28 cellular contexts compared by ENCODE assay signal in the genomic region with DNA sequence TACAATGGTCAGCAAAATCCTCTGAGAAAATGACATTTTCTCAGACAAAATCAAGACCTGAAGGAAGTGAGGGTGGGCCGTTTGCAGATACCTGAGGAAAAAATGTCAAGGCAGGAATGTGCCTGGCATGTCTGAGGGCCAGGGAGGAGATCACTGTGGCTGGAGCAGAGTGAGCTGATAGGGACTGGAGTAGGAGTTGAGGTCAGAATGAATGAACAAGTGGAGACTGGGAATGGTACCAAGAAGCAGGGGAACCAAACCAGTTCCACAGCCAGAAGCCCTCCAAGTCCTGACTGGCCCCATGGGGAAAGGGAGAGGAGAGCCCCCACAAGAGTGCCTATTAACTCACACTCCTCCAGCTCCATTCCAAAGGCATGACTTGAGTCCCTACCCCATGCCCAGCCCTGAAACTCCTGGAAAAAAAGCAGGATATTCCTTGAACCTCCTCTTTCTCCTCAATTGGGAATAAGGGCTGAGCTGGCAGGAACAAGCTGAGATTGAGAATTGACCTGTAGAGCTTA.
"Had no signal": no experiment of that assay in that cellular context is flagged by ENCODE, and none has a peak within 500 bp of the region (broad histone marks: within the 10 kb centered on the region; RNA-seq: fewer than 3 reads in every experiment).

No MANE protein-coding gene starts in this region.

- H3K4me3 ChIP-seq: colonic mucosa, gastrocnemius medialis, heart left ventricle had no signal

- H3K27ac ChIP-seq: brain microvascular endothelial cell, colonic mucosa, gastrocnemius medialis, heart left ventricle, WERI-Rb-1 had no signal

- H3K9me3 ChIP-seq: colonic mucosa, gastrocnemius medialis, heart left ventricle had no signal

- H3K27me3 ChIP-seq: brain microvascular endothelial cell, colonic mucosa, gastrocnemius medialis, heart left ventricle had no signal

- ATAC-seq: activated CD4-positive, CD25-positive, alpha-beta regulatory T cell treated with anti-CD3 and anti-CD28 coated beads, Interleukin-2, amount 50 U/mL, for 24 hours; activated CD8-positive, alpha-beta T cell treated with anti-CD3 and anti-CD28 coated beads for 36 hours; activated T-cell treated with anti-CD3 and anti-CD28 coated beads, Interleukin-2, amount 50 U/mL, for 4 hours; activated T-helper 17 cell treated with anti-CD3 and anti-CD28 coated beads, Interleukin-2, amount 50 U/mL, for 72 hours; esophagus mucosa; gastrocnemius medialis; heart left ventricle; T-helper 17 cell had no signal

- H3K36me3 ChIP-seq: brain microvascular endothelial cell, colonic mucosa, gastrocnemius medialis, heart left ventricle, WERI-Rb-1 had no signal

- DNase-seq: activated B cell treated with CpG ODN at 0.5 μM for 24 hours; activated CD4-positive, alpha-beta T cell treated with anti-CD3 and anti-CD28 coated beads for 48 hours; activated CD4-positive, alpha-beta T cell treated with anti-CD3 and anti-CD28 coated beads, Interleukin-2, amount 50 U/mL, for 1 hour; activated CD4-positive, alpha-beta T cell treated with anti-CD3 and anti-CD28 coated beads, Interleukin-2, amount 50 U/mL, for 48 hours; activated CD8-positive, alpha-beta memory T cell treated with anti-CD3 and anti-CD28 coated beads for 24 hours; activated CD8-positive, alpha-beta T cell treated with anti-CD3 and anti-CD28 coated beads for 36 hours; activated effector memory CD4-positive, alpha-beta T cell treated with Interleukin-2 at 50 U/mL for 16 hours; activated gamma-delta T cell treated with Interleukin-2 at 50 U/mL for 16 hours; activated naive CD4-positive, alpha-beta T cell treated with anti-CD3 and anti-CD28 coated beads, Interleukin-2, amount 50 U/mL, for 16 hours; activated naive CD4-positive, alpha-beta T cell treated with Interleukin-2 at 50 U/mL for 16 hours; activated T-cell treated with anti-CD3 and anti-CD28 coated beads, Interleukin-2, amount 50 U/mL, for 4 hours; amniotic stem cell; anterior cingulate cortex; brain microvascular endothelial cell; caudate nucleus; colonic mucosa; effector CD8-positive, alpha-beta T cell; foreskin fibroblast; gastrocnemius medialis; glutamatergic neuron; heart left ventricle; T-helper 1 cell; T-helper 17 cell; T1000; WERI-Rb-1 had no signal

- H3K4me1 ChIP-seq: colonic mucosa, gastrocnemius medialis, heart left ventricle had no signal
